18 cellular contexts compared by ENCODE assay signal in the genomic region with DNA sequence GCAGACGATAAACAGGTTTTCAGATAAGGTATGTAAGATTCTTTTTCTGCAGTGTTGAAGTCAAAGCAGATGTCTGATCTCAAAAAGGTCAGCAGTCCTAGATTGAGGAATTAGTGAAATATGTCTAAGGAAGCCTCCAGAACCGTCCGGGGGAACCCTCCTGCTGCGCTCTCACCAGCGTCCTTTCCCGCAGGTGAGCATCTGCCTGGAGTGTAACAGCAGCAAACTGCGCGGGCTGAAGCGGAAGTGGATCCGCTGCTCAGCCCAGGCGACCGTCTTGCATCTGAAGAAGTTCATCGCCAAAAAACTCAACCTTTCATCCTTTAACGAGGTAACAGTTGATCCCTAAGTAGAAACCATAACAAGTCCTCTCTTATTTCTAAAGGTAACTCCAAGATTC.
"Had no signal": no experiment of that assay in that cellular context is flagged by ENCODE, and none has a peak within 500 bp of the region (broad histone marks: within the 10 kb centered on the region; RNA-seq: fewer than 3 reads in every experiment).

No MANE protein-coding gene starts in this region.

- H3K27me3 Mint-ChIP-seq: activated naive CD8-positive, alpha-beta T cell had no signal

- H3K4me1 ChIP-seq: gastrocnemius medialis, pancreas, thyroid gland had no signal

- H3K4me3 ChIP-seq: coronary artery, gastrocnemius medialis, lung, pancreas, right lobe of liver, thyroid gland had no signal

- H3K4me3 Mint-ChIP-seq: activated naive CD8-positive, alpha-beta T cell; mesothelial cell of epicardium had no signal

- H3K27ac ChIP-seq: coronary artery, gastrocnemius medialis, pancreas, right lobe of liver, thyroid gland had no signal

- DNase-seq: activated CD4-positive, alpha-beta T cell treated with anti-CD3 and anti-CD28 coated beads, Interleukin-2, amount 50 U/mL, for 1 hour; activated CD8-positive, alpha-beta memory T cell treated with anti-CD3 and anti-CD28 coated beads, Interleukin-2, amount 50 U/mL, for 4 hours; activated gamma-delta T cell; activated T-cell treated with anti-CD3 and anti-CD28 coated beads, Interleukin-2, amount 50 U/mL, for 48 hours; central memory CD4-positive, alpha-beta T cell; gastrocnemius medialis; small intestine; stimulated activated CD4-positive, alpha-beta T cell treated with anti-CD3 and anti-CD28 coated beads, Interleukin-15, amount 100 ng/mL, for 24 hours; stimulated activated CD4-positive, alpha-beta T cell treated with anti-CD3 and anti-CD28 coated beads, Interleukin-4, amount 100 ng/mL, for 1 hour; T-helper 1 cell; thyroid gland had no signal

- H3K9me3 ChIP-seq: gastrocnemius medialis, pancreas, right lobe of liver, thyroid gland had no signal

- H3K27me3 ChIP-seq: gastrocnemius medialis, pancreas, right lobe of liver, thyroid gland had no signal

- ATAC-seq: activated CD4-positive, CD25-positive, alpha-beta regulatory T cell treated with anti-CD3 and anti-CD28 coated beads, Interleukin-2, amount 50 U/mL, for 24 hours; gastrocnemius medialis; pancreas; right lobe of liver had no signal

- H3K4me1 Mint-ChIP-seq: mesothelial cell of epicardium had no signal

- H3K27ac Mint-ChIP-seq: activated naive CD8-positive, alpha-beta T cell; mesothelial cell of epicardium had no signal
